21 cellular contexts compared by ENCODE assay signal in genomic region chrX:46235778-46236177, GRCh38.
DNase-seq lines count a peak whose midpoint lies in the region; ATAC-seq and TF ChIP-seq lines count a peak whose summit lies in the region.
"Had no signal": no experiment of that assay in that cellular context is flagged by ENCODE, and none has a peak within 500 bp of the region (broad histone marks: within the 10 kb centered on the region; RNA-seq: fewer than 3 reads in every experiment).

No MANE protein-coding gene starts in this region.

- intact Hi-C loops in prostate gland (cut with DNase I), result no loop called here

- H3K4me3 ChIP-seq in prostate gland, result no peak overlapping the region
- H3K4me3 ChIP-seq: A549; BLaER1 treated with 17β-estradiol and CSF1 and Interleukin-3, amounts not matched to agents 10 nM and 100 nM; GM23248 had no signal

- TF ChIP-seq POLR2A in prostate gland (IDR thresholded peaks at IDR 0.05), result no peak

- peak; percentile 81 for ATAC-seq in esophagus mucosa
- ATAC-seq: A549; CD8-positive, alpha-beta T cell had no signal

- H3K4me1 ChIP-seq in prostate gland (replicated peaks), result no peaks in the 10 kb centered on the region
- H3K4me1 ChIP-seq: A549, BE2C, Caco-2 had no signal

- H3K27me3 ChIP-seq in prostate gland (replicated peaks; ENCODE audit: insufficient read depth), result no peaks in the 10 kb centered on the region
- H3K27me3 ChIP-seq: BE2C; BLaER1 treated with 17β-estradiol and CSF1 and Interleukin-3, amounts not matched to agents 10 nM and 100 nM had no signal

- H3K27ac ChIP-seq in C4-2B (peak overlapping the region; percentile 32), VCaP (peak overlapping the region; percentile 33; the same call in 1 of the 2 replicates), prostate gland (no peak overlapping the region)
- H3K27ac ChIP-seq: A549; BLaER1 treated with 17β-estradiol and CSF1 and Interleukin-3, amounts not matched to agents 10 nM and 100 nM; GM23248 had no signal

- 67% methylated on average over 4 of the region's 4 CpGs for WGBS in prostate gland

- TF ChIP-seq CTCF in C4-2B (conservative IDR thresholded peaks at IDR 0.05) (no peak), VCaP (conservative IDR thresholded peaks at IDR 0.05) (no peak), prostate gland (IDR thresholded peaks at IDR 0.05) (no peak)

- no peaks in the 10 kb centered on the region for H3K36me3 ChIP-seq in prostate gland
- H3K36me3 ChIP-seq: BE2C; BLaER1 treated with 17β-estradiol and CSF1 and Interleukin-3, amounts not matched to agents 10 nM and 100 nM had no signal

- no peaks in the 10 kb centered on the region for H3K9me3 ChIP-seq in prostate gland
- H3K9me3 ChIP-seq: BE2C, Caco-2 had no signal

- DNase-seq in prostate gland (ENCODE audit: low spot score) (peak; percentile 4), CD1c-positive myeloid dendritic cell (ENCODE audit: extremely low spot score) (no peak)
- DNase-seq in activated T-cell treated with anti-CD3 and anti-CD28 coated beads, Interleukin-2, amount 50 U/mL, for 1 hour, result no peak
- DNase-seq in stimulated activated CD4-positive, alpha-beta T cell treated with anti-CD3 and anti-CD28 coated beads, Interleukin-2, amount 100 ng/mL, for 24 hours, result no peak
- DNase-seq: 8988T; ACHN; AML-193; BE2C; Caco-2; CD4-positive, CD25-positive, alpha-beta regulatory T cell; CD8-positive, alpha-beta T cell; DMS153; DND-41; GM23248; H7; HCEC 1CT had no signal

Comparison
In these comparisons a context has a peak if more than half of its experiments do, and no peak if none do; other contexts are left out.
1. H3K27ac ChIP-seq: peak in C4-2B (single experiment) and VCaP (single experiment); none in prostate gland (0 of 2).